1 cellular context compared by ENCODE assay signal in the genomic region with DNA sequence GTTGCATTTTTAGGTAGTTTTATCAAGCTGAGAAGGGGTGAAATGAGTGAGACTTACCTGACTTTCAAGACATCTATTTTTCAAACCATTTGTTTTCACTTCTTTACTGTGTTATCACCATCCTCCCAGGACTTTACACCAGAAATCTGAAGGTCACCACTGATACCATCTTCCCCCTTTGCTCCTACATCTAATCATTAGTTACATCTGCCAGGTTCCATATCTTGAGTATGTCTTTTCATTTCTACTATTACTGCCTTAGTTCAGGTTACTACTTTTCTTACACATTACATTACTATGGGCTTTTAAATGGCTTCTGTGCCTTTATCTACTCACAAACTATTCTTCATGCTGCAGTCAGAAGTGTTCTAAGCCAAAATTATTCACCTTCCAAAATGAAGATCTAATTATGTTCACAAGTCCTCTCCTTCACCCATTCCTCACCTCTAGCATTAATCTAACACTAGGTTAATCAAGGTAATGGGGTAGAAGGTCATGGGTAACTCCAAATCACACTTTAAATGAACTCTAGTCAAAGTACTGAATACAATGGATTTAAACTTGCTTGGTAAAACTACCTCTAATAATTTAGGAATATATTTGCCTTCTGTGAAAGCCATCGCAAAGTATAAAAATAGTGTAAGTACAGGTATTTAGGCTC.
TF ChIP-seq lines count a peak whose summit lies in the region.

No MANE protein-coding gene starts in this region.

TF ChIP-seq in GM12878, 131 proteins besides CTCF, POLR2A, EP300 and RAD21 (continued from another document):
- no peak for TF ChIP-seq RELB (IDR thresholded peaks at IDR 0.05; ENCODE audit: low read depth)
- no peak for TF ChIP-seq TCF7 (IDR thresholded peaks at IDR 0.05; ENCODE audit: borderline replicate concordance)
- TF ChIP-seq, protein P1, sequence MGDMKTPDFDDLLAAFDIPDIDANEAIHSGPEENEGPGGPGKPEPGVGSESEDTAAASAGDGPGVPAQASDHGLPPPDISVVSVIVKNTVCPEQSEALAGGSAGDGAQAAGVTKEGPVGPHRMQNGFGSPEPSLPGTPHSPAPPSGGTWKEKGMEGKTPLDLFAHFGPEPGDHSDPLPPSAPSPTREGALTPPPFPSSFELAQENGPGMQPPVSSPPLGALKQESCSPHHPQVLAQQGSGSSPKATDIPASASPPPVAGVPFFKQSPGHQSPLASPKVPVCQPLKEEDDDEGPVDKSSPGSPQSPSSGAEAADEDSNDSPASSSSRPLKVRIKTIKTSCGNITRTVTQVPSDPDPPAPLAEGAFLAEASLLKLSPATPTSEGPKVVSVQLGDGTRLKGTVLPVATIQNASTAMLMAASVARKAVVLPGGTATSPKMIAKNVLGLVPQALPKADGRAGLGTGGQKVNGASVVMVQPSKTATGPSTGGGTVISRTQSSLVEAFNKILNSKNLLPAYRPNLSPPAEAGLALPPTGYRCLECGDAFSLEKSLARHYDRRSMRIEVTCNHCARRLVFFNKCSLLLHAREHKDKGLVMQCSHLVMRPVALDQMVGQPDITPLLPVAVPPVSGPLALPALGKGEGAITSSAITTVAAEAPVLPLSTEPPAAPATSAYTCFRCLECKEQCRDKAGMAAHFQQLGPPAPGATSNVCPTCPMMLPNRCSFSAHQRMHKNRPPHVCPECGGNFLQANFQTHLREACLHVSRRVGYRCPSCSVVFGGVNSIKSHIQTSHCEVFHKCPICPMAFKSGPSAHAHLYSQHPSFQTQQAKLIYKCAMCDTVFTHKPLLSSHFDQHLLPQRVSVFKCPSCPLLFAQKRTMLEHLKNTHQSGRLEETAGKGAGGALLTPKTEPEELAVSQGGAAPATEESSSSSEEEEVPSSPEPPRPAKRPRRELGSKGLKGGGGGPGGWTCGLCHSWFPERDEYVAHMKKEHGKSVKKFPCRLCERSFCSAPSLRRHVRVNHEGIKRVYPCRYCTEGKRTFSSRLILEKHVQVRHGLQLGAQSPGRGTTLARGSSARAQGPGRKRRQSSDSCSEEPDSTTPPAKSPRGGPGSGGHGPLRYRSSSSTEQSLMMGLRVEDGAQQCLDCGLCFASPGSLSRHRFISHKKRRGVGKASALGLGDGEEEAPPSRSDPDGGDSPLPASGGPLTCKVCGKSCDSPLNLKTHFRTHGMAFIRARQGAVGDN (IDR thresholded peaks at IDR 0.05) = no peak
- no peak for TF ChIP-seq NR2F1 (conservative IDR thresholded peaks at IDR 0.05)
- TF ChIP-seq SREBF2 (IDR thresholded peaks at IDR 0.05; ENCODE audit: low read length) = no peak
TF ChIP-seq in GM12878: peak in this region for 0.
